In the genomic region with DNA sequence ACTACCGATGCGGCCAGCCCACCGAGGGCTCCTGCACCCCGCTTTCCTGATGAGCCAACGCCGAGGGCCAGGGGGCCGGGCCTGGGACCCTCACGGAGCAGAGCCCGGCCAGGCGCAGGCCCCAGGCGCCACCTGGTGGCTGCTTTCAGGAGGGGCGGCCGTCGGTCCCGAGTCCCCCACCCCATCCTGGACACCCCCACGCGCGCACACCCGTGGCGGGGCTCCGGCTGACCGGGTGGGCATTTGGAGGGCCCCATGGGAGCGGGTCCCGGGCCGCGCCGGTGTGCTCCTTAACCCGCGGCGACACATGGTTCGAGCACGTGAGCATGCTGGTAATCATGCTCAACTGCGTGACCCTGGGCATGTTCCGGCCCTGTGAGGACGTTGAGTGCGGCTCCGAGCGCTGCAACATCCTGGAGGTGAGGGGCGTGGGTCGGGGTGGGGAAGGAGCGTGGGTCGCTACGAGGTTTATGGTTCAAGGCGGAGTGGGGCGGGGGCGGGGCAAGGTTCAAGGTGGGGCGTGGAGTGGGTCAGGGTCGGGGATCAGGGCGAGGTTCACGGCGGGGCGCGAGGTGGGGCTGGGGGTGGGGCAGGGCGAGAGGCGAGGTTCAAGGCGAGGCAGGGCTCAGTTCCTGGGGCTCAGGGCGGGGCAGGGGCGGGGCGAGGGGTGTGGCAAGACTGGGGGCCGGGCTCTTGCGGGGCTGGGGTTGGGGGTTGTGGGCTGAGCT, we compare ENCODE assay signal across 2 cellular contexts.
A peak's percentile ranks its signal among the peaks of the same experiment; 100 is the strongest.
TF ChIP-seq lines count a peak whose summit lies in the region.

No MANE protein-coding gene starts in this region.

TF ChIP-seq in HCT116, 20 proteins besides CTCF, POLR2A, EP300 and RAD21:
- TF ChIP-seq ZFX (IDR thresholded peaks at IDR 0.05), result peak; percentile 3; the same call in 1 of the 2 replicates
- no peak for TF ChIP-seq EZH2 (IDR thresholded peaks at IDR 0.05)

TF ChIP-seq in GM12878, 131 proteins besides CTCF, POLR2A, EP300 and RAD21:
- peak in 1 of 2 experiments; percentile 7; a peak in 1 of 4 replicates for TF ChIP-seq BHLHE40 (IDR thresholded peaks at IDR 0.05; ENCODE audit: borderline replicate concordance in 1 of 2, low read depth in 2 of 2, low read length in 1 of 2)
- TF ChIP-seq IRF5 (IDR thresholded peaks at IDR 0.05; ENCODE audit: borderline replicate concordance), result no peak
- no peak for TF ChIP-seq SMAD1 (IDR thresholded peaks at IDR 0.05; ENCODE audit: low read depth, partially characterized antibody)
